1 cellular context compared by ENCODE assay signal in genomic region chr4:76526585-76526990, GRCh38.
TF ChIP-seq lines count a peak whose summit lies in the region.

No MANE protein-coding gene starts in this region.

TF ChIP-seq in GM23338, 12 proteins besides CTCF, POLR2A, EP300 and RAD21 (continued from another document):
- no peak for TF ChIP-seq ZNF462 (CRISPR knock-in tag; IDR thresholded peaks at IDR 0.05)
